12 cellular contexts compared by ENCODE assay signal in the genomic region with DNA sequence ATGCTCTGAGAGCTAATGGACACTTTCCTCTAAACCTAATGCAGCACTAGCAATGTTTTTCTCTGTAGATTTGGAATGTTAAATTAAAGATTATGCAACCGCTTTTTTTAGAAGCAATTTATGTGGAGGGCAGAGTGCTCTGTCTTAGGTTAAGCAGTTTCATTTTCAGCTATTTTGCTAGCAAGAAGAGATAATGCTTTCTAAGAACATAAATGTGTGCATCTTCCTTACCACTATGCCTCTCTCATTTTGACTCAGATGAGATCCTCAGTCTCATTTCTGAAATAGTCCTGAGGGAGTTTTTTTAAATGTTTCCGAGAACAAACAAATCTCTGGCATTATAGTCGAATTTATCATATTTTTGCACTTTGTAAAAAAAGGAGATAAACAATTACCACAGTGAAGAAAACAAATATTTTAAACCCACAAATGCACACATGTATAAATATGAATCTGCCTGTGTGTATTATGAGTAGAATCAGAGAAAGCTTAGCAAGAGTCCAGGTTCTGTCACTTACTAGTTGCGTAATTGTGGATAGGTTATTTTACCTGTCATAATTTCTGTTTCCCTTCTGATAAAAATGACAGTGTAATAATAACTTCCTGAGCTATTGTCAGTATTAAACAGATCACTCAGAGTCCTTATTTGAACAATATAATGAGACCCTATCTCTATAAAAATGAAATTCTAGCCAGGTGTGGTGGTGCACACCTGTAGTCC.
DNase-seq lines count a peak whose midpoint lies in the region; ATAC-seq and TF ChIP-seq lines count a peak whose summit lies in the region.
"Had no signal": no experiment of that assay in that cellular context is flagged by ENCODE, and none has a peak within 500 bp of the region (broad histone marks: within the 10 kb centered on the region; RNA-seq: fewer than 3 reads in every experiment).

No MANE protein-coding gene starts in this region.

- ATAC-seq in activated CD4-positive, CD25-positive, alpha-beta regulatory T cell treated with anti-CD3 and anti-CD28 coated beads, Interleukin-2, amount 50 U/mL, for 24 hours = peak; percentile 59 to 71
- ATAC-seq in GM21529 (IDR thresholded peaks at IDR 0.05; ENCODE audit: unreplicated experiment) (peak; percentile 97), HG03139 (IDR thresholded peaks at IDR 0.05; ENCODE audit: unreplicated experiment) (peak; percentile 86), mucosa of descending colon (no peak)
- peak; percentile 59 for ATAC-seq in activated naive CD8-positive, alpha-beta T cell treated with anti-CD3 and anti-CD28 coated beads, Interleukin-2, amount 50 U/mL, for 24 hours

- H3K4me3 ChIP-seq in mucosa of descending colon = no peak overlapping the region
- H3K4me3 ChIP-seq: breast epithelium had no signal

- H3K36me3 ChIP-seq in mucosa of descending colon (ENCODE audit: low read depth) = no peaks in the 10 kb centered on the region
- H3K36me3 ChIP-seq: breast epithelium had no signal

- DNase-seq in activated CD4-positive, CD25-positive, alpha-beta regulatory T cell (lab: John Stamatoyannopoulos, UW) = no peak
- DNase-seq in activated naive CD8-positive, alpha-beta T cell treated with anti-CD3 and anti-CD28 coated beads, Interleukin-2, amount 50 U/mL, for 24 hours = no peak
- DNase-seq in NK-92 (lab: John Stamatoyannopoulos, UW; ENCODE audit: unreplicated experiment) = no peak
- DNase-seq in mucosa of descending colon = no peak
- no peak for DNase-seq in HPDE6-E6E7 (ENCODE audit: extremely low spot score)
- DNase-seq: activated CD4-positive, alpha-beta T cell treated with anti-CD3 and anti-CD28 coated beads, Interleukin-2, amount 50 U/mL, for 4 hours; foreskin fibroblast; NCI-H1105 treated with DMSO at 0.1 percent for 48 hours had no signal

- H3K4me1 ChIP-seq in mucosa of descending colon (ENCODE audit: low read depth) = no peaks in the 10 kb centered on the region
- H3K4me1 ChIP-seq: breast epithelium had no signal

- no peaks in the 10 kb centered on the region for H3K9me3 ChIP-seq in mucosa of descending colon
- H3K9me3 ChIP-seq: breast epithelium had no signal

- peaks cover 15% of the 10 kb centered on the region for H3K4me1 Mint-ChIP-seq in activated naive CD8-positive, alpha-beta T cell treated with anti-CD3 and anti-CD28 coated beads, Interleukin-2, amount 50 U/mL, for 24 hours

- intact Hi-C loops in mucosa of descending colon (cut with DNase I, micrococcal nuclease) = no loop called here

- H3K27me3 Mint-ChIP-seq in activated naive CD8-positive, alpha-beta T cell treated with anti-CD3 and anti-CD28 coated beads, Interleukin-2, amount 50 U/mL, for 24 hours = peaks cover 1% of the 10 kb centered on the region

- H3K4me3 Mint-ChIP-seq in activated naive CD8-positive, alpha-beta T cell treated with anti-CD3 and anti-CD28 coated beads, Interleukin-2, amount 50 U/mL, for 24 hours = no peak overlapping the region

- H3K9me3 Mint-ChIP-seq in activated naive CD8-positive, alpha-beta T cell treated with anti-CD3 and anti-CD28 coated beads, Interleukin-2, amount 50 U/mL, for 24 hours = no peaks in the 10 kb centered on the region

- H3K36me3 Mint-ChIP-seq in activated naive CD8-positive, alpha-beta T cell treated with anti-CD3 and anti-CD28 coated beads, Interleukin-2, amount 50 U/mL, for 24 hours (ENCODE audit: low read depth) = no peaks in the 10 kb centered on the region

- TF ChIP-seq CTCF in mucosa of descending colon (IDR thresholded peaks at IDR 0.05) = no peak

- no peak overlapping the region for H3K27ac Mint-ChIP-seq in activated naive CD8-positive, alpha-beta T cell treated with anti-CD3 and anti-CD28 coated beads, Interleukin-2, amount 50 U/mL, for 24 hours
